In genomic region chr9:133772581-133772980, GRCh38 we compare ENCODE assay signal across 23 cellular contexts. TPM values are rescaled to one million over a fixed set of nuclear protein-coding genes. Genes with fewer than 3 reads are reported as not detected.
"Had no signal": no experiment of that assay in that cellular context is flagged by ENCODE, and none has a peak within 500 bp of the region (broad histone marks: within the 10 kb centered on the region; RNA-seq: fewer than 3 reads in every experiment).

No MANE protein-coding gene starts in this region.

- H3K9me3 Mint-ChIP-seq: activated CD4-positive, alpha-beta memory T cell treated with anti-CD3 and anti-CD28 coated beads, Interleukin-2, amount 10 ng/mL, durations not matched to agents 7 days and 5 days; activated CD4-positive, alpha-beta T cell treated with anti-CD3 and anti-CD28 coated beads, Interleukin-2, amount 10 ng/mL, durations not matched to agents 24 days and 14 days; activated naive CD8-positive, alpha-beta T cell treated with anti-CD3 and anti-CD28 coated beads, Interleukin-2, amount 50 U/mL, for 24 hours had no signal

- H2AFZ ChIP-seq: hepatocyte had no signal

- H3K27me3 ChIP-seq: cardiac muscle cell, hepatocyte, sigmoid colon, upper lobe of right lung had no signal

- H3K4me1 Mint-ChIP-seq: activated CD4-positive, alpha-beta memory T cell treated with anti-CD3 and anti-CD28 coated beads, Interleukin-2, amount 10 ng/mL, durations not matched to agents 7 days and 5 days; activated CD4-positive, alpha-beta T cell treated with anti-CD3 and anti-CD28 coated beads, Interleukin-2, amount 10 ng/mL, durations not matched to agents 24 days and 14 days; activated CD8-positive, alpha-beta memory T cell treated with anti-CD3 and anti-CD28 coated beads, Interleukin-2, amount 10 ng/mL, durations not matched to agents 7 days and 5 days; activated naive CD8-positive, alpha-beta T cell treated with anti-CD3 and anti-CD28 coated beads, Interleukin-2, amount 50 U/mL, for 24 hours; immature natural killer cell had no signal

- H3K79me2 ChIP-seq: hepatocyte had no signal

- H3K9me3 ChIP-seq: upper lobe of right lung had no signal

- H3K4me3 Mint-ChIP-seq: activated CD4-positive, alpha-beta memory T cell treated with anti-CD3 and anti-CD28 coated beads, Interleukin-2, amount 10 ng/mL, durations not matched to agents 7 days and 5 days; activated CD4-positive, alpha-beta T cell treated with anti-CD3 and anti-CD28 coated beads, Interleukin-2, amount 10 ng/mL, durations not matched to agents 24 days and 14 days; activated CD8-positive, alpha-beta memory T cell treated with anti-CD3 and anti-CD28 coated beads, Interleukin-2, amount 10 ng/mL, durations not matched to agents 7 days and 5 days; activated naive CD8-positive, alpha-beta T cell treated with anti-CD3 and anti-CD28 coated beads, Interleukin-2, amount 50 U/mL, for 24 hours; activated T-helper 1 cell treated with anti-CD3 and anti-CD28 coated beads, Interleukin-12 subunit alpha, Interleukin-12 subunit beta, Interleukin-2, Interleukin-4 antibody, amounts not matched to agents 30 ng/mL and 10 ng/mL and 1 ng/mL, durations not matched to agents 14 hours and 24 hours and 36 hours; immature natural killer cell; T-helper 1 cell treated with Interleukin-12 subunit alpha and Interleukin-12 subunit beta and Interleukin-4 antibody, amounts not matched to agents 30 μg/mL and 1 μg/mL, for 36 hours had no signal

- H3K4me3 ChIP-seq: cardiac muscle cell, hepatocyte, mucosa of descending colon, sigmoid colon, smooth muscle cell, upper lobe of right lung had no signal

- DNase-seq: activated CD4-positive, alpha-beta memory T cell treated with anti-CD3 and anti-CD28 coated beads, Interleukin-2, amount 10 ng/mL, durations not matched to agents 7 days and 5 days; activated CD4-positive, alpha-beta T cell treated with anti-CD3 and anti-CD28 coated beads, Interleukin-2, amount 10 ng/mL, durations not matched to agents 24 days and 14 days; activated CD4-positive, CD25-positive, alpha-beta regulatory T cell; activated CD8-positive, alpha-beta memory T cell treated with anti-CD3 and anti-CD28 coated beads, Interleukin-2, amount 10 ng/mL, durations not matched to agents 7 days and 5 days; activated naive CD4-positive, alpha-beta T cell; activated naive CD8-positive, alpha-beta T cell treated with anti-CD3 and anti-CD28 coated beads, Interleukin-2, amount 50 U/mL, for 24 hours; effector memory CD4-positive, alpha-beta T cell; foreskin melanocyte; immature natural killer cell; stimulated activated CD4-positive, alpha-beta T cell treated with anti-CD3 and anti-CD28 coated beads, Interleukin-2, amount 100 ng/mL, for 48 hours; stimulated activated CD8-positive, alpha-beta memory T cell treated with anti-CD3 and anti-CD28 coated beads, Interleukin-4, amount 100 ng/mL, for 48 hours; stimulated activated naive CD4-positive, alpha-beta T cell; T1000 had no signal

- H3K27me3 Mint-ChIP-seq: activated CD4-positive, alpha-beta memory T cell treated with anti-CD3 and anti-CD28 coated beads, Interleukin-2, amount 10 ng/mL, durations not matched to agents 7 days and 5 days; activated CD4-positive, alpha-beta T cell treated with anti-CD3 and anti-CD28 coated beads, Interleukin-2, amount 10 ng/mL, durations not matched to agents 24 days and 14 days; activated CD8-positive, alpha-beta memory T cell treated with anti-CD3 and anti-CD28 coated beads, Interleukin-2, amount 10 ng/mL, durations not matched to agents 7 days and 5 days; activated naive CD8-positive, alpha-beta T cell treated with anti-CD3 and anti-CD28 coated beads, Interleukin-2, amount 50 U/mL, for 24 hours had no signal

- H3K4me2 ChIP-seq: hepatocyte had no signal

- H3K36me3 Mint-ChIP-seq: activated CD8-positive, alpha-beta memory T cell treated with anti-CD3 and anti-CD28 coated beads, Interleukin-2, amount 10 ng/mL, durations not matched to agents 7 days and 5 days had no signal

- H3K27ac ChIP-seq: cardiac muscle cell, hepatocyte, sigmoid colon, upper lobe of right lung had no signal

- H3K4me1 ChIP-seq: sigmoid colon, upper lobe of right lung had no signal

- ATAC-seq: activated CD8-positive, alpha-beta memory T cell treated with anti-CD3 and anti-CD28 coated beads, Interleukin-2, amount 10 ng/mL, durations not matched to agents 7 days and 5 days; activated naive CD8-positive, alpha-beta T cell treated with anti-CD3 and anti-CD28 coated beads, Interleukin-2, amount 50 U/mL, for 24 hours; esophagus mucosa; mucosa of descending colon; upper lobe of right lung had no signal

- H3K27ac Mint-ChIP-seq: activated CD4-positive, alpha-beta memory T cell treated with anti-CD3 and anti-CD28 coated beads, Interleukin-2, amount 10 ng/mL, durations not matched to agents 7 days and 5 days; activated CD4-positive, alpha-beta T cell treated with anti-CD3 and anti-CD28 coated beads, Interleukin-2, amount 10 ng/mL, durations not matched to agents 24 days and 14 days; activated CD8-positive, alpha-beta memory T cell treated with anti-CD3 and anti-CD28 coated beads, Interleukin-2, amount 10 ng/mL, durations not matched to agents 7 days and 5 days; activated naive CD8-positive, alpha-beta T cell treated with anti-CD3 and anti-CD28 coated beads, Interleukin-2, amount 50 U/mL, for 24 hours; activated T-helper 1 cell treated with anti-CD3 and anti-CD28 coated beads, Interleukin-12 subunit alpha, Interleukin-12 subunit beta, Interleukin-2, Interleukin-4 antibody, amounts not matched to agents 30 ng/mL and 10 ng/mL and 1 ng/mL, durations not matched to agents 14 hours and 24 hours and 36 hours; immature natural killer cell; T-helper 1 cell treated with Interleukin-12 subunit alpha and Interleukin-12 subunit beta and Interleukin-4 antibody, amounts not matched to agents 30 μg/mL and 1 μg/mL, for 36 hours had no signal

RNA-seq across cellular contexts. Expression of gene SARDH, which starts 34.4 kb away (rescaled TPM):
- polyA plus RNA-seq: neural cell had no signal
